29 cellular contexts compared by ENCODE assay signal in the genomic region with DNA sequence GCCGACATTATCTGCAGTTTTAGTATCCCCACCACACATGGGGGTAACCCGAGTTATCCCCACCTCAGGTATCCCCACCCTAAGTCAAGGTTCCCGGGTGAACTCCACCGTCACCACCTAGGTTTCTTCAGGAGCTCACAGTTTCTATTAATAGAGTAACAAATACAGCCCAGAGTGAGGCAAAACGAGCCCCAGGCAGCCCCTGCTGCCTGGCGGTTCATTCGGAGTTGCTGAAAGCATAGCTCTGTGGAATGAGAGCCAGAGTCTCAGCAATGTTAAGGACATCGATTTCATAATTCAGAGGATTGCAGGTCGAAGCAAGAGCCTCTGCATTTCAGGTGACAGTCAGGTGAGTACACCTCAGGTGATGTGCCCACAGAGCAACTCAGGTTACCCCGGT. TPM values are rescaled to one million over a fixed set of nuclear protein-coding genes. Genes with fewer than 3 reads are reported as not detected.
"Had no signal": no experiment of that assay in that cellular context is flagged by ENCODE, and none has a peak within 500 bp of the region (broad histone marks: within the 10 kb centered on the region; RNA-seq: fewer than 3 reads in every experiment).

No MANE protein-coding gene starts in this region.

- ATAC-seq: activated CD8-positive, alpha-beta T cell treated with anti-CD3 and anti-CD28 coated beads for 36 hours; activated T-cell treated with anti-CD3 and anti-CD28 coated beads, Interleukin-2, amount 50 U/mL, for 4 hours; activated T-helper 17 cell treated with anti-CD3 and anti-CD28 coated beads, Interleukin-2, amount 50 U/mL, for 72 hours; heart right ventricle; naive thymus-derived CD4-positive, alpha-beta T cell; pancreas; stimulated activated effector memory CD8-positive, alpha-beta T cell treated with anti-CD3 and anti-CD28 coated beads, Interleukin-12 subunit alpha, Interleukin-12 subunit beta, amount 100 ng/mL, for 72 hours had no signal

- H3K4me1 ChIP-seq: breast epithelium, esophagus muscularis mucosa, heart right ventricle, pancreas, prostate gland, sigmoid colon, uterus had no signal

- H3K9me3 Mint-ChIP-seq: activated CD4-positive, alpha-beta T cell treated with anti-CD3 and anti-CD28 coated beads, Interleukin-2, amount 10 ng/mL, durations not matched to agents 7 days and 5 days; activated CD8-positive, alpha-beta T cell treated with anti-CD3 and anti-CD28 coated beads for 36 hours; activated naive CD4-positive, alpha-beta T cell treated with anti-CD3 and anti-CD28 coated beads, Interleukin-2, amount 50 U/mL, for 24 hours; activated T-cell treated with anti-CD3 and anti-CD28 coated beads, Interleukin-2, amount 50 U/mL, for 4 hours; activated T-helper 17 cell treated with anti-CD3 and anti-CD28 coated beads, Interleukin-2, amount 50 U/mL, for 72 hours; dendritic cell treated with granulocyte-macrophage colony-stimulating factor and Interleukin-4, amounts not matched to agents 40 ng/mL and 50 ng/mL, for 4 days; naive thymus-derived CD4-positive, alpha-beta T cell; stimulated activated effector memory CD8-positive, alpha-beta T cell treated with anti-CD3 and anti-CD28 coated beads, Interleukin-12 subunit alpha, Interleukin-12 subunit beta, amount 100 ng/mL, for 72 hours; stimulated activated naive CD8-positive, alpha-beta T cell treated with anti-CD3 and anti-CD28 coated beads, Interleukin-15, Interleukin-2, amounts not matched to agents 100 ng/mL and 50 ng/mL, for 24 hours; type B pancreatic cell had no signal

- H3K27ac ChIP-seq: breast epithelium, esophagus muscularis mucosa, heart right ventricle, pancreas, prostate gland, sigmoid colon, thoracic aorta, uterus, WERI-Rb-1 had no signal

- FAIRE-seq: islet of Langerhans, pancreas, small intestine, TTC549 had no signal

- H3K4me3 ChIP-seq: breast epithelium, esophagus muscularis mucosa, heart right ventricle, pancreas, prostate gland, sigmoid colon, thoracic aorta, uterus had no signal

- H3K36me3 ChIP-seq: breast epithelium, esophagus muscularis mucosa, heart right ventricle, pancreas, prostate gland, sigmoid colon, thoracic aorta, uterus, WERI-Rb-1 had no signal

- H3K9me3 ChIP-seq: breast epithelium, esophagus muscularis mucosa, heart right ventricle, pancreas, prostate gland, sigmoid colon, thoracic aorta, uterus had no signal

- DNase-seq: activated CD4-positive, alpha-beta T cell treated with anti-CD3 and anti-CD28 coated beads, Interleukin-2, amount 10 ng/mL, durations not matched to agents 7 days and 5 days; activated CD4-positive, CD25-positive, alpha-beta regulatory T cell treated with anti-CD3 and anti-CD28 coated beads, Interleukin-2, amount 50 U/mL, for 72 hours; activated CD8-positive, alpha-beta T cell treated with anti-CD3 and anti-CD28 coated beads for 36 hours; activated T-cell treated with anti-CD3 and anti-CD28 coated beads, Interleukin-2, amount 50 U/mL, for 4 hours; central memory CD4-positive, alpha-beta T cell; foreskin melanocyte; heart right ventricle; mammary epithelial cell; naive thymus-derived CD4-positive, alpha-beta T cell; pancreas; retina; sigmoid colon; small intestine; stimulated activated CD4-positive, alpha-beta T cell treated with anti-CD3 and anti-CD28 coated beads, Interleukin-4, amount 100 ng/mL, for 24 hours; T-helper 1 cell; uterus; WERI-Rb-1 had no signal

- H3K4me1 Mint-ChIP-seq: activated CD4-positive, alpha-beta T cell treated with anti-CD3 and anti-CD28 coated beads, Interleukin-2, amount 10 ng/mL, durations not matched to agents 7 days and 5 days; activated naive CD4-positive, alpha-beta T cell treated with anti-CD3 and anti-CD28 coated beads, Interleukin-2, amount 50 U/mL, for 24 hours; activated T-helper 17 cell treated with anti-CD3 and anti-CD28 coated beads, Interleukin-2, amount 50 U/mL, for 72 hours; naive thymus-derived CD4-positive, alpha-beta T cell; stimulated activated effector memory CD8-positive, alpha-beta T cell treated with anti-CD3 and anti-CD28 coated beads, Interleukin-12 subunit alpha, Interleukin-12 subunit beta, amount 100 ng/mL, for 72 hours had no signal

- H3K4me3 Mint-ChIP-seq: activated CD4-positive, alpha-beta T cell treated with anti-CD3 and anti-CD28 coated beads, Interleukin-2, amount 10 ng/mL, durations not matched to agents 7 days and 5 days; activated CD8-positive, alpha-beta T cell treated with anti-CD3 and anti-CD28 coated beads for 36 hours; activated naive CD4-positive, alpha-beta T cell treated with anti-CD3 and anti-CD28 coated beads, Interleukin-2, amount 50 U/mL, for 24 hours; activated T-cell treated with anti-CD3 and anti-CD28 coated beads, Interleukin-2, amount 50 U/mL, for 4 hours; activated T-helper 17 cell treated with anti-CD3 and anti-CD28 coated beads, Interleukin-2, amount 50 U/mL, for 72 hours; dendritic cell treated with granulocyte-macrophage colony-stimulating factor and Interleukin-4, amounts not matched to agents 40 ng/mL and 50 ng/mL, for 4 days; naive thymus-derived CD4-positive, alpha-beta T cell; stimulated activated effector memory CD8-positive, alpha-beta T cell treated with anti-CD3 and anti-CD28 coated beads, Interleukin-12 subunit alpha, Interleukin-12 subunit beta, amount 100 ng/mL, for 72 hours; stimulated activated naive CD8-positive, alpha-beta T cell treated with anti-CD3 and anti-CD28 coated beads, Interleukin-15, Interleukin-2, amounts not matched to agents 100 ng/mL and 50 ng/mL, for 24 hours; type B pancreatic cell had no signal

- H3K27me3 ChIP-seq: pancreas, uterus had no signal

- H3K27ac Mint-ChIP-seq: activated CD4-positive, alpha-beta T cell treated with anti-CD3 and anti-CD28 coated beads, Interleukin-2, amount 10 ng/mL, durations not matched to agents 7 days and 5 days; activated CD8-positive, alpha-beta T cell treated with anti-CD3 and anti-CD28 coated beads for 36 hours; activated naive CD4-positive, alpha-beta T cell treated with anti-CD3 and anti-CD28 coated beads, Interleukin-2, amount 50 U/mL, for 24 hours; activated T-helper 17 cell treated with anti-CD3 and anti-CD28 coated beads, Interleukin-2, amount 50 U/mL, for 72 hours; dendritic cell treated with granulocyte-macrophage colony-stimulating factor and Interleukin-4, amounts not matched to agents 40 ng/mL and 50 ng/mL, for 4 days; naive thymus-derived CD4-positive, alpha-beta T cell; stimulated activated effector memory CD8-positive, alpha-beta T cell treated with anti-CD3 and anti-CD28 coated beads, Interleukin-12 subunit alpha, Interleukin-12 subunit beta, amount 100 ng/mL, for 72 hours; stimulated activated naive CD8-positive, alpha-beta T cell treated with anti-CD3 and anti-CD28 coated beads, Interleukin-15, Interleukin-2, amounts not matched to agents 100 ng/mL and 50 ng/mL, for 24 hours; type B pancreatic cell had no signal

- H3K36me3 Mint-ChIP-seq: activated naive CD4-positive, alpha-beta T cell treated with anti-CD3 and anti-CD28 coated beads, Interleukin-2, amount 50 U/mL, for 24 hours; naive thymus-derived CD4-positive, alpha-beta T cell; stimulated activated effector memory CD8-positive, alpha-beta T cell treated with anti-CD3 and anti-CD28 coated beads, Interleukin-12 subunit alpha, Interleukin-12 subunit beta, amount 100 ng/mL, for 72 hours had no signal

RNA-seq across cellular contexts. Expression of a gene that starts 10.7 kb away (rescaled TPM):
- polyA plus RNA-seq: naive thymus-derived CD4-positive, alpha-beta T cell had no signal
